Comparison of ENCODE assay signal across 28 cellular contexts in the genomic region with DNA sequence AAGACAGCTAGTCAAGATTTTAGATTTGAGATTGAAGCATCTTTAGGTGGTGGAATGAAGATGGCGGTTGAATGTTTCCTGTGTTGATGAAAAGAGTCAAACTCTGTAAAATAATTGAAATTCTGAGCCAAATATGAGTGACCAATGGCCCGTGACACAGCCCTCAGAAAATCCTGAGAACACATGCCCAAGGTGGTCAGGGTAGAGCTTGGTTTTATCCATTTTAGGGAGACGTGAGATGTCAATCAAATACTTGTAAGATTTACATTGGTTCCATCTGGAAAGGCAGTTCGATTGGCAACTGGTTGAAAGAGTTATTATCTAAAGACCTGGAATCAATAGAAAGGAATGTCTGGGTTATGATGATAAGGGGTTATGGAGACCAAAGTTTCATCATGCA.
"Had no signal": no experiment of that assay in that cellular context is flagged by ENCODE, and none has a peak within 500 bp of the region (broad histone marks: within the 10 kb centered on the region; RNA-seq: fewer than 3 reads in every experiment).

No MANE protein-coding gene starts in this region.

- H3K4me1 ChIP-seq: stomach, suprapubic skin, testis, tibial artery, uterus, vagina had no signal

- DNase-seq: stimulated activated CD4-positive, alpha-beta T cell treated with anti-CD3 and anti-CD28 coated beads, Interleukin-2, amount 100 ng/mL, for 48 hours; stimulated activated CD4-positive, alpha-beta T cell treated with anti-CD3 and anti-CD28 coated beads, Interleukin-4, amount 100 ng/mL, for 1 hour; stimulated activated CD4-positive, alpha-beta T cell treated with anti-CD3 and anti-CD28 coated beads, Interleukin-4, amount 100 ng/mL, for 24 hours; stimulated activated CD4-positive, alpha-beta T cell treated with anti-CD3 and anti-CD28 coated beads, Interleukin-4, amount 100 ng/mL, for 4 hours; stimulated activated CD8-positive, alpha-beta memory T cell treated with anti-CD3 and anti-CD28 coated beads, Interleukin-4, amount 100 ng/mL, for 48 hours; stimulated activated naive B cell treated with anti-CD40 and anti-IgM and Interleukin-4, amounts not matched to agents 10 μg/mL and 1 μg/mL and 100 μg/mL, for 72 hours; stimulated activated naive CD4-positive, alpha-beta T cell; stimulated activated naive CD4-positive, alpha-beta T cell treated with Interleukin-2 at 50 U/mL for 16 hours; stimulated activated naive CD8-positive, alpha-beta T cell treated with anti-CD3 and anti-CD28 coated beads, Interleukin-15, amount 100 ng/mL, for 72 hours; stimulated activated naive CD8-positive, alpha-beta T cell treated with anti-CD3 and anti-CD28 coated beads, Interleukin-15, Interleukin-2, amounts not matched to agents 100 U/mL and 50 U/mL, for 24 hours; stomach; substantia nigra; testis; thyroid gland; tibial artery; transverse colon; upper lobe of left lung; upper lobe of right lung; uterus had no signal

- H3K36me3 ChIP-seq: stomach, suprapubic skin, thoracic aorta, thyroid gland, tibial artery, tibial nerve, transverse colon, upper lobe of left lung, upper lobe of right lung, uterus, vagina had no signal

- ATAC-seq: stimulated activated effector memory CD8-positive, alpha-beta T cell treated with anti-CD3 and anti-CD28 coated beads, Interleukin-12 subunit alpha, Interleukin-12 subunit beta, amount 100 ng/mL, for 72 hours; stimulated activated memory B cell treated with anti-CD40 and anti-IgM and Interleukin-4, amounts not matched to agents 10 μg/mL and 1 μg/mL and 100 μg/mL, for 72 hours; stimulated activated naive B cell treated with anti-CD40 and anti-IgM and Interleukin-4, amounts not matched to agents 10 μg/mL and 1 μg/mL and 100 μg/mL, for 72 hours; stimulated activated naive CD8-positive, alpha-beta T cell treated with anti-CD3 and anti-CD28 coated beads, Interleukin-15, amount 100 ng/mL, for 72 hours; stimulated activated naive CD8-positive, alpha-beta T cell treated with anti-CD3 and anti-CD28 coated beads, Interleukin-15, Interleukin-2, amounts not matched to agents 100 U/mL and 50 U/mL, for 24 hours; upper lobe of right lung had no signal

- H3K27me3 ChIP-seq: testis, thyroid gland, tibial artery, tibial nerve, transverse colon, upper lobe of left lung, upper lobe of right lung, uterus, vagina had no signal

- H3K4me3 ChIP-seq: stomach, suprapubic skin, testis, thoracic aorta, thyroid gland, tibial artery, tibial nerve, transverse colon, upper lobe of left lung, upper lobe of right lung, uterus, vagina had no signal

- H3K9me3 Mint-ChIP-seq: stimulated activated memory B cell treated with anti-CD40 and anti-IgM and Interleukin-4, amounts not matched to agents 10 μg/mL and 1 μg/mL and 100 μg/mL, for 72 hours; stimulated activated naive CD8-positive, alpha-beta T cell treated with anti-CD3 and anti-CD28 coated beads, Interleukin-15, amount 100 ng/mL, for 72 hours; stimulated activated naive CD8-positive, alpha-beta T cell treated with anti-CD3 and anti-CD28 coated beads, Interleukin-15, Interleukin-2, amounts not matched to agents 100 ng/mL and 50 ng/mL, for 24 hours had no signal

- H3K36me3 Mint-ChIP-seq: stimulated activated effector memory CD8-positive, alpha-beta T cell treated with anti-CD3 and anti-CD28 coated beads, Interleukin-12 subunit alpha, Interleukin-12 subunit beta, amount 100 ng/mL, for 72 hours; stimulated activated memory B cell treated with anti-CD40 and anti-IgM and Interleukin-4, amounts not matched to agents 10 μg/mL and 1 μg/mL and 100 μg/mL, for 72 hours; stimulated activated naive B cell treated with anti-CD40 and anti-IgM and Interleukin-4, amounts not matched to agents 10 μg/mL and 1 μg/mL and 100 μg/mL, for 72 hours; type B pancreatic cell had no signal

- H3K27ac ChIP-seq: stomach, suprapubic skin, testis, thoracic aorta, thyroid gland, tibial artery, tibial nerve, transverse colon, upper lobe of left lung, upper lobe of right lung, uterus, vagina had no signal

- H3K9me3 ChIP-seq: stomach, suprapubic skin, testis, thoracic aorta, thyroid gland, tibial artery, tibial nerve, transverse colon, upper lobe of left lung, upper lobe of right lung, uterus, vagina had no signal

- H3K27ac Mint-ChIP-seq: stimulated activated effector memory CD8-positive, alpha-beta T cell treated with anti-CD3 and anti-CD28 coated beads, Interleukin-12 subunit alpha, Interleukin-12 subunit beta, amount 100 ng/mL, for 72 hours; stimulated activated memory B cell treated with anti-CD40 and anti-IgM and Interleukin-4, amounts not matched to agents 10 μg/mL and 1 μg/mL and 100 μg/mL, for 72 hours; stimulated activated naive B cell treated with anti-CD40 and anti-IgM and Interleukin-4, amounts not matched to agents 10 μg/mL and 1 μg/mL and 100 μg/mL, for 72 hours; stimulated activated naive CD8-positive, alpha-beta T cell treated with anti-CD3 and anti-CD28 coated beads, Interleukin-15, amount 100 ng/mL, for 72 hours; stimulated activated naive CD8-positive, alpha-beta T cell treated with anti-CD3 and anti-CD28 coated beads, Interleukin-15, Interleukin-2, amounts not matched to agents 100 ng/mL and 50 ng/mL, for 24 hours; type B pancreatic cell had no signal

- FAIRE-seq: urothelium cell line had no signal
